Comparison of ENCODE assay signal across 8 cellular contexts in genomic region chr1:35505911-35506798, GRCh38. TPM values are rescaled to one million over a fixed set of nuclear protein-coding genes. Genes with fewer than 3 reads are reported as not detected.
DNase-seq lines count a peak whose midpoint lies in the region; ATAC-seq and TF ChIP-seq lines count a peak whose summit lies in the region.

No MANE protein-coding gene starts in this region.

- H3K4me3 ChIP-seq in ACC112 (ENCODE audit: low read depth, low read length) (peak overlapping the region; percentile 27; the same call in 1 of the 2 replicates), IMR-90 (ENCODE audit: insufficient read depth, low read depth, low read length) (no peak overlapping the region), epithelial cell of esophagus (ENCODE audit: low read length) (no peak overlapping the region)

- no peak overlapping the region for H2AK5ac ChIP-seq in IMR-90 (ENCODE audit: low read depth, low read length)

- peaks cover 18% of the 10 kb centered on the region for H3K36me3 Mint-ChIP-seq in WTC11

- H4K20me1 ChIP-seq in IMR-90 (ENCODE audit: insufficient read depth, low read length), result peaks cover 11% of the 10 kb centered on the region; the same call in 1 of the 2 replicates

- TF ChIP-seq RAD21 in IMR-90 (IDR thresholded peaks at IDR 0.05; ENCODE audit: low read length), result no peak

- H2BK20ac ChIP-seq in IMR-90 (ENCODE audit: low read depth, low read length), result no peak overlapping the region

- H2BK15ac ChIP-seq in IMR-90 (ENCODE audit: low read depth, low read length), result no peak overlapping the region

- peaks cover 24% of the 10 kb centered on the region for H3K79me2 ChIP-seq in ACC112 (ENCODE audit: control insufficient read depth, insufficient read depth, low read length, unreplicated experiment)

- no peak overlapping the region for H2BK120ac ChIP-seq in IMR-90 (ENCODE audit: low read depth, low read length)

- H3K14ac ChIP-seq in IMR-90 (replicated peaks; ENCODE audit: low read depth, low read length), result peak overlapping the region; percentile 28; the same call in 1 of the 2 replicates

- no peak overlapping the region for H3K18ac ChIP-seq in IMR-90 (ENCODE audit: low read depth, low read length)

- no TSS peak for BruUV-seq in IMR-90 (replicated peaks; lab: Mats Ljungman, UMichigan)

- DNase-seq in GM13976 (ENCODE audit: low spot score) (peak; percentile 60), IMR-90 (peak; percentile 59), epithelial cell of esophagus (ENCODE audit: low read depth) (peak; percentile 56), smooth muscle cell of the brain vasculature (ENCODE audit: low read depth, low spot score) (peak; percentile 52), WTC11 (ENCODE audit: low spot score) (no peak), NCI-H187 (lab: John Stamatoyannopoulos, UW) (no peak)
- peak; percentile 15 to 26 for DNase-seq in activated CD4-positive, alpha-beta T cell treated with anti-CD3 and anti-CD28 coated beads for 4 hours

- no peak overlapping the region for H2BK5ac ChIP-seq in IMR-90 (ENCODE audit: low read depth, low read length, poor library complexity, severe bottlenecking)

- H3K4me1 ChIP-seq in ACC112 (ENCODE audit: control insufficient read depth, insufficient read depth, low read length, unreplicated experiment) (peaks cover 27% of the 10 kb centered on the region), IMR-90 (ENCODE audit: control insufficient read depth, insufficient read depth, low read length) (peaks cover 9% of the 10 kb centered on the region)

- H3K56ac ChIP-seq in IMR-90 (ENCODE audit: extremely low read depth, insufficient read depth, low read length), result no peak overlapping the region

- no peak overlapping the region for H2AK9ac ChIP-seq in IMR-90 (replicated peaks; ENCODE audit: low read depth, low read length, poor library complexity)

- peaks cover 19 to 46% of the 10 kb centered on the region in 2 experiments; a peak in 3 of 4 replicates for H3K79me1 ChIP-seq in IMR-90 (ENCODE audit: low read depth in 1 of 2, low read length in 2 of 2)

- H3K23ac ChIP-seq in IMR-90 (ENCODE audit: low read depth, low read length), result no peak overlapping the region

- H3K27me3 Mint-ChIP-seq in WTC11 (ENCODE audit: low read depth), result no peaks in the 10 kb centered on the region

- in situ Hi-C loops in GM13976 (cut with MboI; ENCODE audit: low sequenced_read_pairs, unreplicated experiment), result no loop called here
- in situ Hi-C loops in IMR-90 (cut with MboI; ENCODE audit: low sequenced_read_pairs), result no loop called here

- H3K4me3 Mint-ChIP-seq in WTC11, result no peak overlapping the region

- H4K5ac ChIP-seq in IMR-90 (ENCODE audit: low read depth, low read length), result no peak overlapping the region

- H3K4me1 Mint-ChIP-seq in WTC11, result no peaks in the 10 kb centered on the region

- H3K9ac ChIP-seq in IMR-90 (ENCODE audit: low read depth, low read length), result no peak overlapping the region

- peak; percentile 84 for ATAC-seq in IMR-90 (ENCODE audit: low read depth)
- no peak; the same call in 1 of the 2 replicates for ATAC-seq in WTC11

- no peak overlapping the region for H3K4ac ChIP-seq in IMR-90 (ENCODE audit: low read depth, low read length)

- H3K27ac Mint-ChIP-seq in WTC11, result no peak overlapping the region

- intact Hi-C loops in IMR-90 (cut with micrococcal nuclease), result no loop called here

- POLR2A ChIA-PET in IMR-90 (lab: Charles Lee; ENCODE audit: unreplicated experiment) (no interaction called here), WTC11 (lab: Charles Lee) (no interaction called here)

- H3K36me3 ChIP-seq in ACC112 (ENCODE audit: insufficient read depth, low read length) (0 out of 2 replicates have a peak, but pooled peaks cover 5% of the 10 kb centered on the region), IMR-90 (ENCODE audit: control insufficient read depth, insufficient read depth, low read length) (peaks cover 2% of the 10 kb centered on the region; the same call in 1 of the 2 replicates)

- H3K27me3 ChIP-seq in ACC112 (ENCODE audit: insufficient read depth, low read length) (no peaks in the 10 kb centered on the region), IMR-90 (ENCODE audit: control insufficient read depth, insufficient read depth, low read length) (no peaks in the 10 kb centered on the region)

- H3K9me1 ChIP-seq in IMR-90 (ENCODE audit: insufficient read depth, low read length), result peaks cover 9% of the 10 kb centered on the region

- H2AFZ ChIP-seq in ACC112 (ENCODE audit: low read length, unreplicated experiment) (no peak overlapping the region), IMR-90 (replicated peaks; ENCODE audit: low read length, poor library complexity) (no peak overlapping the region)

- dilution Hi-C loops in IMR-90 (cut with HindIII; ENCODE audit: low sequenced_read_pairs, unreplicated experiment), result no loop called here

- 83% methylated on average over 2 of the region's 4 CpGs; no CpG with 5 or more reads in 1 of the 2 experiments for WGBS in IMR-90 (ENCODE audit: extremely low coverage in 2 of 2, insufficient read length in 1 of 2), 2 experiments

- H4K8ac ChIP-seq in IMR-90 (ENCODE audit: low read depth in 2 of 2, low read length in 2 of 2), result no peak overlapping the region

- TF ChIP-seq POLR2A in IMR-90 (IDR thresholded peaks at IDR 0.05; ENCODE audit: low read depth, low read length), result no peak

- CTCF ChIA-PET in IMR-90 (lab: Yijun Ruan, JAX) (interaction anchor here (0.9 to 1.4 kb wide), 2 partner anchors 16 to 54 kb away, joined by 3 to 4 read pairs; no protein-coding TSS in a partner anchor), WTC11 (lab: Charles Lee) (interaction anchor here (1.4 kb wide), 1 partner anchor 55 kb away, joined by 7 read pairs; no protein-coding TSS in a partner anchor)

- no peak overlapping the region for H3K4me2 ChIP-seq in IMR-90 (ENCODE audit: low read depth, low read length)

- peak overlapping the region; percentile 45 for H3K27ac ChIP-seq in ACC112 (ENCODE audit: low read depth, low read length)
- no peak overlapping the region for H3K27ac ChIP-seq in IMR-90 (ENCODE audit: insufficient read depth, low read length)

- TF ChIP-seq CTCF in GM13976 (IDR thresholded peaks at IDR 0.05; ENCODE audit: borderline replicate concordance, control extremely low read depth, extremely low read depth, insufficient read depth, missing control alignments), result no peak
- TF ChIP-seq CTCF in IMR-90 (conservative IDR thresholded peaks at IDR 0.05; ENCODE audit: low read depth, low read length), result no peak
- TF ChIP-seq CTCF in epithelial cell of esophagus (IDR thresholded peaks at IDR 0.05; ENCODE audit: insufficient read depth, low read depth, low read length, missing control alignments), result no peak
- no peak for TF ChIP-seq CTCF in WTC11 (IDR thresholded peaks at IDR 0.05)

- no peaks in the 10 kb centered on the region for H3K9me3 Mint-ChIP-seq in WTC11

- no peaks in the 10 kb centered on the region for H3K9me3 ChIP-seq in IMR-90 (ENCODE audit: control insufficient read depth, insufficient read depth, low read length)

- no peak overlapping the region for H4K91ac ChIP-seq in IMR-90 (ENCODE audit: insufficient read depth, low read depth, low read length)

TF ChIP-seq in IMR-90, 13 proteins besides CTCF, POLR2A, EP300 and RAD21:
- TF ChIP-seq MAZ (IDR thresholded peaks at IDR 0.05; ENCODE audit: borderline replicate concordance, low read depth, low read length) (no peak), MAFK (IDR thresholded peaks at IDR 0.05; ENCODE audit: low read depth, low read length) (no peak), FOS (IDR thresholded peaks at IDR 0.05; ENCODE audit: low read depth, low read length) (0 out of 2 replicates have a peak, but pooled peaks have one; percentile 33)

TF ChIP-seq in WTC11, 78 proteins besides CTCF, POLR2A, EP300 and RAD21 (continues in another document):
- TF ChIP-seq MYBL2 (CRISPR knock-in tag; IDR thresholded peaks at IDR 0.05), result no peak
- no peak for TF ChIP-seq ETV6 (CRISPR knock-in tag; IDR thresholded peaks at IDR 0.05)
- TF ChIP-seq IRF2 (CRISPR knock-in tag; IDR thresholded peaks at IDR 0.05; ENCODE audit: borderline replicate concordance, low read depth), result no peak
- no peak for TF ChIP-seq JAZF1 (CRISPR knock-in tag; IDR thresholded peaks at IDR 0.05)
- no peak for TF ChIP-seq EMX1 (CRISPR knock-in tag; IDR thresholded peaks at IDR 0.05)
- TF ChIP-seq FOXK1 (CRISPR knock-in tag; IDR thresholded peaks at IDR 0.05), result no peak
- no peak for TF ChIP-seq CREB1 (CRISPR knock-in tag; IDR thresholded peaks at IDR 0.05)
- no peak for TF ChIP-seq ATF1 (CRISPR knock-in tag; IDR thresholded peaks at IDR 0.05)
- no peak for TF ChIP-seq RELA (CRISPR knock-in tag; IDR thresholded peaks at IDR 0.05; ENCODE audit: borderline replicate concordance)
- TF ChIP-seq NFATC4 (CRISPR knock-in tag; IDR thresholded peaks at IDR 0.05), result no peak
- TF ChIP-seq ZNF317 (CRISPR knock-in tag; IDR thresholded peaks at IDR 0.05; ENCODE audit: borderline replicate concordance, low read depth), result no peak
- TF ChIP-seq TEAD4 (CRISPR knock-in tag; IDR thresholded peaks at IDR 0.05), result no peak

RNA-seq across cellular contexts. Expression of gene KIAA0319L, which starts 51.0 kb away (rescaled TPM):
- total RNA-seq in IMR-90 (2012; rRNA removed) (38.0 and 49.8 TPM in 2 replicates), WTC11 (2021) (66.3 to 71.7 TPM (median 70.0 TPM) in 3 replicates)
- polyA plus RNA-seq in IMR-90 (2012; rRNA removed), result 33.9 and 38.0 TPM in 2 replicates
- 19.3 and 25.5 TPM in 2 replicates for polyA plus RNA-seq in IMR-90 (2012; cell fraction: cytosol; rRNA removed)
- 41.2 and 65.5 TPM in 2 replicates for polyA plus RNA-seq in IMR-90 (2012; cell fraction: nucleus; rRNA removed; ENCODE audit: low replicate concordance)

RNA-seq across cellular contexts. Expression of gene NCDN, which starts 51.4 kb away (rescaled TPM):
- 9.7 and 10.0 TPM in 2 replicates for total RNA-seq in IMR-90 (2012; rRNA removed)
- 38.8 and 39.0 TPM in 2 replicates for polyA plus RNA-seq in IMR-90 (2012; rRNA removed)
- 27.5 and 45.0 TPM in 2 replicates for polyA plus RNA-seq in IMR-90 (2012; cell fraction: cytosol; rRNA removed)
- 25.5 and 57.7 TPM in 2 replicates for polyA plus RNA-seq in IMR-90 (2012; cell fraction: nucleus; rRNA removed; ENCODE audit: low replicate concordance)
- 35.6 to 39.2 TPM (median 38.2 TPM) in 3 replicates for total RNA-seq in WTC11 (2021)

Comparison
In these comparisons a context has a peak if more than half of its experiments do, and no peak if none do; other contexts are left out.
1. DNase-seq: peak in GM13976 (single experiment), IMR-90 (single experiment), activated CD4-positive, alpha-beta T cell treated with anti-CD3 and anti-CD28 coated beads for 4 hours (2 of 2), epithelial cell of esophagus (single experiment) and smooth muscle cell of the brain vasculature (single experiment); none in WTC11 (single experiment) and NCI-H187 (0 of 2).